10 cellular contexts compared by ENCODE assay signal in genomic region chr17:18191071-18191667, GRCh38. TPM values are rescaled to one million over a fixed set of nuclear protein-coding genes. Genes with fewer than 3 reads are reported as not detected.
DNase-seq lines count a peak whose midpoint lies in the region; ATAC-seq and TF ChIP-seq lines count a peak whose summit lies in the region.
"Had no signal": no experiment of that assay in that cellular context is flagged by ENCODE, and none has a peak within 500 bp of the region (broad histone marks: within the 10 kb centered on the region; RNA-seq: fewer than 3 reads in every experiment).

No MANE protein-coding gene starts in this region.

- ATAC-seq in Right ventricle myocardium inferior (no peak), aorta (ENCODE audit: low FRiP score) (peak; percentile 41), HG03045 (IDR thresholded peaks at IDR 0.05; ENCODE audit: unreplicated experiment) (no peak)

- H3K4me3 Mint-ChIP-seq in nephron = peak overlapping the region in 2 of 3 experiments; percentile 11 to 28

- H3K36me3 Mint-ChIP-seq in nephron (ENCODE audit: low read depth) = peaks cover 62% of the 10 kb centered on the region

- peaks cover 32% of the 10 kb centered on the region for H3K4me1 ChIP-seq in cardiac muscle cell (ENCODE audit: low read depth)
- H3K4me1 ChIP-seq in aorta (ENCODE audit: control insufficient read depth in 1 of 2, insufficient read depth in 2 of 2, low read length in 2 of 2) = peaks cover 4 to 6% of the 10 kb centered on the region in 2 donors

- H3K27me3 ChIP-seq in cardiac muscle cell (no peaks in the 10 kb centered on the region), aorta (ENCODE audit: control insufficient read depth in 1 of 2, insufficient read depth in 2 of 2, low read length in 1 of 2) (no peaks in the 10 kb centered on the region)

- no peak for TF ChIP-seq CTCF in cardiac muscle cell (IDR thresholded peaks at IDR 0.05; ENCODE audit: low read depth, low read length)
- TF ChIP-seq CTCF in fibroblast of the aortic adventitia (IDR thresholded peaks at IDR 0.05; ENCODE audit: insufficient read depth, low read length) = no peak
- no peak for TF ChIP-seq CTCF in nephron (IDR thresholded peaks at IDR 0.05; ENCODE audit: unreplicated experiment in 3 of 3)

- no peaks in the 10 kb centered on the region for H3K9me3 Mint-ChIP-seq in nephron

- H3K27me3 Mint-ChIP-seq in nephron (ENCODE audit: low read depth) = no peaks in the 10 kb centered on the region

- H3K36me3 ChIP-seq in cardiac muscle cell (peaks cover 28% of the 10 kb centered on the region), aorta (ENCODE audit: control insufficient read depth in 1 of 2, insufficient read depth in 2 of 2, low read length in 1 of 2) (peaks cover 0 to 8% of the 10 kb centered on the region in 2 donors)

- H3K4me1 Mint-ChIP-seq in nephron = peaks cover 53% of the 10 kb centered on the region

- intact Hi-C loops in Right ventricle myocardium inferior (cut with DNase I) = no loop called here
- intact Hi-C loops in aorta (cut with DNase I) = no loop called here

- H3K9me3 ChIP-seq in cardiac muscle cell (ENCODE audit: low read depth) (no peaks in the 10 kb centered on the region), aorta (ENCODE audit: control insufficient read depth, low read length) (no peaks in the 10 kb centered on the region)

- peak overlapping the region; percentile 76 to 84 (median 81) for H3K27ac Mint-ChIP-seq in nephron

- peak in 1 of 2 donors; percentile 62 for DNase-seq in cardiac muscle cell (ENCODE audit: low read depth in 1 of 2, low spot score in 1 of 2)
- DNase-seq in Right ventricle myocardium inferior (ENCODE audit: missing footprints) = no peak
- DNase-seq in fibroblast of the aortic adventitia (ENCODE audit: low read depth) = peak; percentile 37
- no peak for DNase-seq in aorta
- no peak for DNase-seq in NCI-H2081 (lab: John Stamatoyannopoulos, UW)
- no peak for DNase-seq in activated CD8-positive, alpha-beta memory T cell treated with anti-CD3 and anti-CD28 coated beads for 24 hours
- DNase-seq: AML-193, NCI-H526 treated with DMSO at 0.1 percent for 48 hours had no signal

- WGBS in aorta, 2 donors = 6 to 7% methylated on average over 5 of the region's 5 CpGs

- no peak overlapping the region for H3K4me3 ChIP-seq in cardiac muscle cell
- H3K4me3 ChIP-seq in fibroblast of the aortic adventitia (ENCODE audit: low read depth, low read length) = no peak overlapping the region
- H3K4me3 ChIP-seq in aorta (ENCODE audit: low read length in 2 of 2) = no peak overlapping the region

- peak overlapping the region; percentile 45 for H3K27ac ChIP-seq in cardiac muscle cell
- H3K27ac ChIP-seq in aorta (ENCODE audit: low read depth in 1 of 2, low read length in 2 of 2) = no peak overlapping the region

RNA-seq across cellular contexts. Expression of gene ALKBH5, which starts 7.5 kb away (rescaled TPM):
- 247 and 279 TPM in 2 replicates for total RNA-seq in cardiac muscle cell
- 257 and 321 TPM in 2 replicates for polyA plus RNA-seq in cardiac muscle cell
- total RNA-seq in Right ventricle myocardium inferior = 183 TPM
- total RNA-seq in fibroblast of the aortic adventitia (ENCODE audit: low replicate concordance) = 73.3 and 108 TPM in 2 replicates
- 100 to 1,000 TPM in 1 of 2 donors, 10 to 100 TPM in 1; 91.5 to 114 TPM for total RNA-seq in aorta
- 10 to 100 TPM; 33.0 to 40.4 TPM for polyA plus RNA-seq in aorta

RNA-seq across cellular contexts. Expression of gene LLGL1, which starts 34.3 kb away (rescaled TPM):
- total RNA-seq in cardiac muscle cell = 81.5 and 83.8 TPM in 2 replicates
- polyA plus RNA-seq in cardiac muscle cell = 5.9 and 7.3 TPM in 2 replicates
- total RNA-seq in Right ventricle myocardium inferior = 8.4 TPM
- 23.3 and 40.7 TPM in 2 replicates for total RNA-seq in fibroblast of the aortic adventitia (ENCODE audit: low replicate concordance)
- 10 to 100 TPM; 14.1 to 18.9 TPM for total RNA-seq in aorta
- polyA plus RNA-seq in aorta = 10 to 100 TPM in 1 of 2 donors, 1 to 10 TPM in 1; 4.0 to 12.7 TPM
